ENCODE assay signal across 31 cellular contexts in the genomic region with DNA sequence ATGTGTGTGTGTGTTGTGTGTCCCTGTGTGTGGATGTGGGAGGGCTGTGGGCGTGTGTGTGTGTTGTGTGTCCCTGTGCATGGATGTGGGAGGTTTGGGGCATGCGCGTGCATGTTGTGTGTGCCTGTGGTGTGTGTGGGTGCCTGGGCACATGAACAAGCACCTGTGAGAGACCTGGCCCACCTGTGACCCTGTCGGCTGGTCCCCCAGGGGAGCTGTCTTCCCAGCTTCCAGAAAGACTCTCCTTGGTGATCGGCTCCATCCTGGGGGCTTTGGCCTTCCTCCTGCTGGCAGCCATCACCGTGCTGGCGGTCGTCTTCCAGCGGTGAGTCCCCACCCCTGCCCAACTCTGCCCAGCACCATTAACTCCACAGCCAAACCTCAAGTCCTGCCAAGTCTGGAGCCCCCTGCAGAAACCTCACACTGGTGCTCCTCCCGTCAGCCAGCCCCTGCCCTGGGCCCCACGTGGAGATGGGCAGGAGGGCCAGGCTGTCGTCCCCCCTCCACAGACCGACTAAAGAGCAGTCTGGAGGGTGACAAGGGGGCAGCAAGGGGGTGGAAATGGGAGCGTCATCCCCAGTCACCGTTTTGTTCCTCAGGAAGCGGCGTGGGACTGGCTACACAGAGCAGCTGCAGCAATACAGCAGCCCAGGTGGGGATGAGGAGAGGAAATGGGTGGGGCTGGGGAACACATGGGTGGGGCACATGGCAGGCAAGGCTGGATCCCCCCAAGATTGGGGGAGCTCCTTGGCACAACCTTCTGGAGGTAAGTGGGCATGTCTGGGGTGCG. TPM values are rescaled to one million over a fixed set of nuclear protein-coding genes. Genes with fewer than 3 reads are reported as not detected.
DNase-seq lines count a peak whose midpoint lies in the region; ATAC-seq and TF ChIP-seq lines count a peak whose summit lies in the region.
"Had no signal": no experiment of that assay in that cellular context is flagged by ENCODE, and none has a peak within 500 bp of the region (broad histone marks: within the 10 kb centered on the region; RNA-seq: fewer than 3 reads in every experiment).

No MANE protein-coding gene starts in this region.

- no peaks in the 10 kb centered on the region for H3K27me3 ChIP-seq in endodermal cell (ENCODE audit: control insufficient read depth, insufficient read depth, low read length, poor library complexity, severe bottlenecking)
- H3K27me3 ChIP-seq: right lobe of liver, transverse colon had no signal

- H3K4me3 ChIP-seq in HEK293 (ENCODE audit: low read depth, low read length) (no peak overlapping the region), endodermal cell (ENCODE audit: low read length) (no peak overlapping the region)
- H3K4me3 ChIP-seq: right lobe of liver, transverse colon had no signal

- H3K27me3 Mint-ChIP-seq in activated CD4-positive, alpha-beta T cell treated with anti-CD3 and anti-CD28 coated beads, Interleukin-2, amount 10 ng/mL, durations not matched to agents 7 days and 5 days = no peaks in the 10 kb centered on the region
- no peaks in the 10 kb centered on the region for H3K27me3 Mint-ChIP-seq in endodermal cell (ENCODE audit: insufficient read depth)
- H3K27me3 Mint-ChIP-seq in stimulated activated naive B cell treated with anti-CD40 and anti-IgM and Interleukin-4, amounts not matched to agents 10 μg/mL and 1 μg/mL and 100 μg/mL, for 72 hours = no peaks in the 10 kb centered on the region
- H3K27me3 Mint-ChIP-seq: CD4-positive, CD25-positive, alpha-beta regulatory T cell; effector memory CD8-positive, alpha-beta T cell; progenitor cell of endocrine pancreas had no signal

- no peak overlapping the region for H3K27ac ChIP-seq in HEK293 (ENCODE audit: extremely low read depth, low read depth, low read length)
- H3K27ac ChIP-seq in endodermal cell (ENCODE audit: low read depth, low read length) = no peak overlapping the region
- H3K27ac ChIP-seq: right lobe of liver, transverse colon had no signal

- H3K4me1 ChIP-seq in HEK293 (ENCODE audit: control insufficient read depth, insufficient read depth, low read length) (no peaks in the 10 kb centered on the region), endodermal cell (ENCODE audit: control insufficient read depth, insufficient read depth, low read length) (no peaks in the 10 kb centered on the region)
- H3K4me1 ChIP-seq: right lobe of liver, transverse colon had no signal

- 92% methylated on average over 18 of the region's 18 CpGs; no CpG with 5 or more reads in 1 of the 2 experiments for WGBS in endodermal cell (ENCODE audit: insufficient coverage in 1 of 2, insufficient read length in 1 of 2), 2 experiments

- H3K9me3 Mint-ChIP-seq in activated CD4-positive, alpha-beta T cell treated with anti-CD3 and anti-CD28 coated beads, Interleukin-2, amount 10 ng/mL, durations not matched to agents 7 days and 5 days = no peaks in the 10 kb centered on the region
- no peaks in the 10 kb centered on the region for H3K9me3 Mint-ChIP-seq in endodermal cell
- H3K9me3 Mint-ChIP-seq in stimulated activated naive B cell treated with anti-CD40 and anti-IgM and Interleukin-4, amounts not matched to agents 10 μg/mL and 1 μg/mL and 100 μg/mL, for 72 hours = no peaks in the 10 kb centered on the region
- H3K9me3 Mint-ChIP-seq: effector memory CD8-positive, alpha-beta T cell had no signal

- ATAC-seq in stimulated activated naive B cell treated with anti-CD40 and anti-IgM and Interleukin-4, amounts not matched to agents 10 μg/mL and 1 μg/mL and 100 μg/mL, for 72 hours (replicated peaks) = no peak
- ATAC-seq in GM18502 (IDR thresholded peaks at IDR 0.05; ENCODE audit: poor library complexity, unreplicated experiment) (no peak), GM19452 (IDR thresholded peaks at IDR 0.05; ENCODE audit: unreplicated experiment) (no peak)
- ATAC-seq: effector memory CD8-positive, alpha-beta T cell; left lobe of liver had no signal

- DNase-seq in activated CD4-positive, alpha-beta T cell treated with anti-CD3 and anti-CD28 coated beads, Interleukin-2, amount 10 ng/mL, durations not matched to agents 7 days and 5 days = no peak
- no peak for DNase-seq in activated CD4-positive, alpha-beta T cell treated with anti-CD3 and anti-CD28 coated beads for 48 hours
- DNase-seq in endodermal cell = peak; percentile 36
- no peak for DNase-seq in stimulated activated naive B cell treated with anti-CD40 and anti-IgM and Interleukin-4, amounts not matched to agents 10 μg/mL and 1 μg/mL and 100 μg/mL, for 72 hours
- DNase-seq in midbrain (lab: John Stamatoyannopoulos, UW) = no peak
- DNase-seq: 8988T; activated naive CD4-positive, alpha-beta T cell treated with Interleukin-2 at 50 U/mL for 16 hours; Calu3; CD4-positive, CD25-positive, alpha-beta regulatory T cell; DMS79; effector memory CD8-positive, alpha-beta T cell; erythroblast; GF-D8; KBM-7; mesenchymal stem cell; NCI-H1092; NCI-H1694; NCI-H446; NCI-H82; SIG-M5; stimulated activated CD8-positive, alpha-beta memory T cell treated with anti-CD3 and anti-CD28 coated beads, Interleukin-4, amount 100 ng/mL, for 48 hours; transverse colon had no signal

- no peak overlapping the region for H3K9ac ChIP-seq in endodermal cell (ENCODE audit: extremely low read depth, low read length, poor library complexity, severe bottlenecking)

- peak overlapping the region; percentile 46 for H3K27ac Mint-ChIP-seq in activated CD4-positive, alpha-beta T cell treated with anti-CD3 and anti-CD28 coated beads, Interleukin-2, amount 10 ng/mL, durations not matched to agents 7 days and 5 days
- no peak overlapping the region for H3K27ac Mint-ChIP-seq in endodermal cell
- peak overlapping the region; percentile 37 for H3K27ac Mint-ChIP-seq in stimulated activated naive B cell treated with anti-CD40 and anti-IgM and Interleukin-4, amounts not matched to agents 10 μg/mL and 1 μg/mL and 100 μg/mL, for 72 hours
- H3K27ac Mint-ChIP-seq: effector memory CD8-positive, alpha-beta T cell; progenitor cell of endocrine pancreas had no signal

- no peak overlapping the region for H3K4me3 Mint-ChIP-seq in activated CD4-positive, alpha-beta T cell treated with anti-CD3 and anti-CD28 coated beads, Interleukin-2, amount 10 ng/mL, durations not matched to agents 7 days and 5 days
- no peak overlapping the region for H3K4me3 Mint-ChIP-seq in endodermal cell
- H3K4me3 Mint-ChIP-seq in stimulated activated naive B cell treated with anti-CD40 and anti-IgM and Interleukin-4, amounts not matched to agents 10 μg/mL and 1 μg/mL and 100 μg/mL, for 72 hours = no peak overlapping the region
- H3K4me3 Mint-ChIP-seq: CD4-positive, CD25-positive, alpha-beta regulatory T cell; effector memory CD8-positive, alpha-beta T cell had no signal

- TF ChIP-seq CTCF in HEK293 (tag by site-specific recombination; IDR thresholded peaks at IDR 0.05) = no peak
- TF ChIP-seq CTCF in endodermal cell (conservative IDR thresholded peaks at IDR 0.05) = no peak

- H3K36me3 Mint-ChIP-seq in activated CD4-positive, alpha-beta T cell treated with anti-CD3 and anti-CD28 coated beads, Interleukin-2, amount 10 ng/mL, durations not matched to agents 7 days and 5 days (ENCODE audit: low read depth) = no peaks in the 10 kb centered on the region
- H3K36me3 Mint-ChIP-seq in endodermal cell (ENCODE audit: low read depth) = peaks cover 50% of the 10 kb centered on the region
- peaks cover 13 to 25% of the 10 kb centered on the region in 2 donors for H3K36me3 Mint-ChIP-seq in stimulated activated naive B cell treated with anti-CD40 and anti-IgM and Interleukin-4, amounts not matched to agents 10 μg/mL and 1 μg/mL and 100 μg/mL, for 72 hours

- CTCF ChIA-PET in activated CD4-positive, alpha-beta T cell treated with anti-CD3 and anti-CD28 coated beads, Interleukin-2, amount 10 ng/mL, durations not matched to agents 7 days and 5 days (lab: Charles Lee) = no interaction called here
- CTCF ChIA-PET in HEK293 (lab: Yijun Ruan, JAX) = interaction anchor here (0.5 to 2.9 kb wide), 5 partner anchors 9 to 235 kb away, joined by 3 to 18 read pairs (median 6); a partner anchor contains a TSS

- H3K9me3 ChIP-seq in HEK293 (ENCODE audit: control insufficient read depth, insufficient read depth, low read depth, low read length) (no peaks in the 10 kb centered on the region), endodermal cell (ENCODE audit: control insufficient read depth, low read length) (no peaks in the 10 kb centered on the region)
- H3K9me3 ChIP-seq: right lobe of liver, transverse colon had no signal

- peaks cover 0 to 22% of the 10 kb centered on the region in 2 experiments; a peak in 1 of 3 replicates for H3K36me3 ChIP-seq in HEK293 (ENCODE audit: control insufficient read depth in 2 of 2, insufficient read depth in 1 of 2, low read length in 2 of 2)
- H3K36me3 ChIP-seq in endodermal cell (ENCODE audit: control insufficient read depth, insufficient read depth, low read length) = peaks cover 21% of the 10 kb centered on the region
- H3K36me3 ChIP-seq: right lobe of liver, transverse colon had no signal

- peaks cover 4% of the 10 kb centered on the region for H3K4me1 Mint-ChIP-seq in activated CD4-positive, alpha-beta T cell treated with anti-CD3 and anti-CD28 coated beads, Interleukin-2, amount 10 ng/mL, durations not matched to agents 7 days and 5 days
- peaks cover 4% of the 10 kb centered on the region for H3K4me1 Mint-ChIP-seq in endodermal cell
- peaks cover 0 to 4% of the 10 kb centered on the region in 2 donors for H3K4me1 Mint-ChIP-seq in stimulated activated naive B cell treated with anti-CD40 and anti-IgM and Interleukin-4, amounts not matched to agents 10 μg/mL and 1 μg/mL and 100 μg/mL, for 72 hours

- POLR2A ChIA-PET in activated CD4-positive, alpha-beta T cell treated with anti-CD3 and anti-CD28 coated beads, Interleukin-2, amount 10 ng/mL, durations not matched to agents 7 days and 5 days (lab: Charles Lee) = no interaction called here
- POLR2A ChIA-PET in HEK293 (lab: Yijun Ruan, JAX) = no interaction called here

TF ChIP-seq in HEK293, 187 proteins besides CTCF, POLR2A, EP300 and RAD21:
- TF ChIP-seq PRDM1 (tag by site-specific recombination; IDR thresholded peaks at IDR 0.05) (no peak), EGR2 (tag by site-specific recombination; IDR thresholded peaks at IDR 0.05; ENCODE audit: low read depth) (peak; percentile 0; the same call in 1 of the 2 replicates), ZFHX2 (tag by site-specific recombination; conservative IDR thresholded peaks at IDR 0.05) (peak; percentile 86)

RNA-seq across cellular contexts. Expression of a gene that starts 12.7 kb away (rescaled TPM):
- 10 to 100 TPM; 28.6 to 29.1 TPM for total RNA-seq in activated CD4-positive, alpha-beta T cell treated with anti-CD3 and anti-CD28 coated beads, Interleukin-2, amount 10 ng/mL, durations not matched to agents 7 days and 5 days
- total RNA-seq in endodermal cell = 10 to 100 TPM; 33.2 to 36.9 TPM
- polyA plus RNA-seq in endodermal cell (2013, experiment 1 of 2) = 16.0 TPM
- 14.1 TPM for polyA plus RNA-seq in endodermal cell (2013, experiment 2 of 2)
- total RNA-seq: M059J had no signal

RNA-seq across cellular contexts. Expression of a gene that starts 18.0 kb away (rescaled TPM):
- under 1 TPM in 1 of 2 experiments, not detected in 1; 0.07 TPM for total RNA-seq in activated CD4-positive, alpha-beta T cell treated with anti-CD3 and anti-CD28 coated beads, Interleukin-2, amount 10 ng/mL, durations not matched to agents 7 days and 5 days
- 1 to 10 TPM; 2.7 to 4.1 TPM for total RNA-seq in endodermal cell
- 0.28 TPM for polyA plus RNA-seq in endodermal cell (2013, experiment 1 of 2)
- polyA plus RNA-seq in endodermal cell (2013, experiment 2 of 2) = 0.50 TPM
- total RNA-seq: CD4-positive, CD25-positive, alpha-beta regulatory T cell; H4; M059J; myocyte had no signal
